ENCODE assay signal across 12 cellular contexts in the genomic region with DNA sequence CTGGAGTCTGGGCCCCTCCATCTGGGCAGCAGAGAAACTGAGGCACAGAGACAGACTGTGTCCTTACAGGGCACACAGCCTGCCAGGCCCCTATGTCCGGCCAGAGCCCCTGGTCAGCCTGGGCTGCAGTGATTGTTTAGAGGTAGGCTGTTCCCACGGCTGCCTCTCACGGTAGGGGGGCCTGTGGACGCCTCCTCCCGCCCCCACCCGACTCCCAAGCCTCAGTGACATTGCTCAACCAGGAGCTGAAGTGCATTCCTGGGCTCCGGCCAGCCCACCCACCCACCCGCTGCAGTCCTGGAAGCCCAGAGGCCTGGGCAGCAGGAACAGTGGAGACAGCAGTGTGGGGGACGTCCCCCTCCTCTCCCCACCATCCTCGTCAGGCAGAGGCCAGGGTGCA. TPM values are rescaled to one million over a fixed set of nuclear protein-coding genes. Genes with fewer than 3 reads are reported as not detected.
"Had no signal": no experiment of that assay in that cellular context is flagged by ENCODE, and none has a peak within 500 bp of the region (broad histone marks: within the 10 kb centered on the region; RNA-seq: fewer than 3 reads in every experiment).

No MANE protein-coding gene starts in this region.

RNA-seq across cellular contexts. Expression of gene GGTLC3, which starts 4.5 kb away (rescaled TPM):
- total RNA-seq: activated B cell treated with CpG ODN at 0.5 μM for 24 hours; activated CD4-positive, alpha-beta memory T cell treated with anti-CD3 and anti-CD28 coated beads, Interleukin-2, amount 10 ng/mL, durations not matched to agents 7 days and 5 days; activated CD4-positive, alpha-beta T cell treated with anti-CD3 and anti-CD28 coated beads, Interleukin-2, amount 10 ng/mL, durations not matched to agents 7 days and 5 days; activated CD8-positive, alpha-beta memory T cell treated with anti-CD3 and anti-CD28 coated beads, Interleukin-2, amount 10 ng/mL, durations not matched to agents 7 days and 5 days; activated CD8-positive, alpha-beta T cell treated with anti-CD3 and anti-CD28 coated beads, Interleukin-2, amount 10 ng/mL, durations not matched to agents 7 days and 5 days; activated naive CD8-positive, alpha-beta T cell treated with anti-CD3 and anti-CD28 coated beads, Interleukin-2, amount 10 ng/mL, durations not matched to agents 7 days and 5 days; activated T-helper 2 cell treated with anti-CD3 and anti-CD28 coated beads, Interferon-gamma antibody, Interleukin-2, Interleukin-4, amounts not matched to agents 10 μg/mL and 5 μg/mL and 100 μg/mL, durations not matched to agents 14 hours and 24 hours and 36 hours; ascending aorta; body of pancreas; breast epithelium; cardiac septum had no signal
- polyA plus RNA-seq: adipose tissue had no signal

RNA-seq across cellular contexts. Expression of gene TMEM191B, which starts 14.1 kb away (rescaled TPM):
- total RNA-seq: ascending aorta had no signal
